ENCODE assay signal across 1 cellular context in genomic region chr12:15856097-15856982, GRCh38.
A peak's percentile ranks its signal among the peaks of the same experiment; 100 is the strongest.
TF ChIP-seq lines count a peak whose summit lies in the region.

No MANE protein-coding gene starts in this region.

TF ChIP-seq in IMR-90, 13 proteins besides CTCF, POLR2A, EP300 and RAD21:
- TF ChIP-seq SMC3 (IDR thresholded peaks at IDR 0.05; ENCODE audit: low read depth, low read length) (peak; percentile 100), CEBPB (IDR thresholded peaks at IDR 0.05; ENCODE audit: low read depth, low read length) (no peak), BHLHE40 (IDR thresholded peaks at IDR 0.05; ENCODE audit: low read depth, low read length) (no peak)
